ENCODE assay signal across 17 cellular contexts in genomic region chr19:42214810-42215209, GRCh38. TPM values are rescaled to one million over a fixed set of nuclear protein-coding genes. Genes with fewer than 3 reads are reported as not detected.
A peak's percentile ranks its signal among the peaks of the same experiment; 100 is the strongest.
DNase-seq lines count a peak whose midpoint lies in the region; ATAC-seq and TF ChIP-seq lines count a peak whose summit lies in the region.
"Had no signal": no experiment of that assay in that cellular context is flagged by ENCODE, and none has a peak within 500 bp of the region (broad histone marks: within the 10 kb centered on the region; RNA-seq: fewer than 3 reads in every experiment).

No MANE protein-coding gene starts in this region.

- intact Hi-C loops in Calu3 (cut with micrococcal nuclease; ENCODE audit: unreplicated experiment) = no loop called here
- intact Hi-C loops in activated T-helper 1 cell treated with anti-CD3 and anti-CD28 coated beads, Interleukin-12 subunit alpha, Interleukin-12 subunit beta, Interleukin-2, Interleukin-4 antibody, amounts not matched to agents 30 ng/mL and 10 ng/mL and 1 ng/mL, durations not matched to agents 14 hours and 24 hours and 36 hours (cut with micrococcal nuclease) = no loop called here

- no peak for ATAC-seq in naive thymus-derived CD8-positive, alpha-beta T cell
- ATAC-seq in HG03354 (IDR thresholded peaks at IDR 0.05; ENCODE audit: poor library complexity, severe bottlenecking, unreplicated experiment) = no peak
- no peak for ATAC-seq in HG03280 (IDR thresholded peaks at IDR 0.05; ENCODE audit: unreplicated experiment)

- H3K4me3 Mint-ChIP-seq in T-helper 2 cell treated with Interferon-gamma antibody and Interleukin-4, amounts not matched to agents 5 μg/mL and 100 μg/mL, for 36 hours = peak overlapping the region; percentile 100
- H3K4me3 Mint-ChIP-seq in Calu3 (ENCODE audit: low read depth, unreplicated experiment) = peak overlapping the region; percentile 90
- H3K4me3 Mint-ChIP-seq in activated T-helper 1 cell treated with anti-CD3 and anti-CD28 coated beads, Interleukin-12 subunit alpha, Interleukin-12 subunit beta, Interleukin-2, Interleukin-4 antibody, amounts not matched to agents 30 ng/mL and 10 ng/mL and 1 ng/mL, durations not matched to agents 14 hours and 24 hours and 36 hours = peak overlapping the region; percentile 99
- H3K4me3 Mint-ChIP-seq in naive thymus-derived CD8-positive, alpha-beta T cell = peak overlapping the region; percentile 73 to 97 (median 93)

- TF ChIP-seq CTCF in Calu3 (IDR thresholded peaks at IDR 0.05; ENCODE audit: unreplicated experiment) = no peak

- BruUV-seq in Calu3 (replicated peaks; lab: Mats Ljungman, UMichigan) = no TSS peak

- peaks cover 48% of the 10 kb centered on the region for H3K4me1 Mint-ChIP-seq in T-helper 2 cell treated with Interferon-gamma antibody and Interleukin-4, amounts not matched to agents 5 μg/mL and 100 μg/mL, for 36 hours (ENCODE audit: low read depth)
- H3K4me1 Mint-ChIP-seq in Calu3 (ENCODE audit: low read depth, unreplicated experiment) = peaks cover 50% of the 10 kb centered on the region
- peaks cover 58% of the 10 kb centered on the region for H3K4me1 Mint-ChIP-seq in activated T-helper 1 cell treated with anti-CD3 and anti-CD28 coated beads, Interleukin-12 subunit alpha, Interleukin-12 subunit beta, Interleukin-2, Interleukin-4 antibody, amounts not matched to agents 30 ng/mL and 10 ng/mL and 1 ng/mL, durations not matched to agents 14 hours and 24 hours and 36 hours (ENCODE audit: low read depth)
- H3K4me1 Mint-ChIP-seq in naive thymus-derived CD8-positive, alpha-beta T cell = peaks cover 36 to 79% (median 71%) of the 10 kb centered on the region in 4 donors

- H3K27ac Mint-ChIP-seq in T-helper 2 cell treated with Interferon-gamma antibody and Interleukin-4, amounts not matched to agents 5 μg/mL and 100 μg/mL, for 36 hours = peak overlapping the region; percentile 36
- H3K27ac Mint-ChIP-seq in Calu3 (ENCODE audit: unreplicated experiment) = peak overlapping the region; percentile 25
- no peak overlapping the region for H3K27ac Mint-ChIP-seq in activated T-helper 1 cell treated with anti-CD3 and anti-CD28 coated beads, Interleukin-12 subunit alpha, Interleukin-12 subunit beta, Interleukin-2, Interleukin-4 antibody, amounts not matched to agents 30 ng/mL and 10 ng/mL and 1 ng/mL, durations not matched to agents 14 hours and 24 hours and 36 hours
- H3K27ac Mint-ChIP-seq in naive thymus-derived CD8-positive, alpha-beta T cell = peak overlapping the region; percentile 49 to 99 (median 92)

- no peak for DNase-seq in T-helper 2 cell treated with Interferon-gamma antibody and Interleukin-4, amounts not matched to agents 5 μg/mL and 100 μg/mL, for 36 hours (ENCODE audit: low spot score)
- DNase-seq in T-helper 2 cell = no peak
- DNase-seq in Calu3 = no peak
- DNase-seq in activated T-helper 1 cell treated with anti-CD3 and anti-CD28 coated beads, Interleukin-12 subunit alpha, Interleukin-12 subunit beta, Interleukin-2, Interleukin-4 antibody, amounts not matched to agents 30 ng/mL and 10 ng/mL and 1 ng/mL, durations not matched to agents 14 hours and 24 hours and 36 hours (ENCODE audit: low spot score) = no peak
- no peak for DNase-seq in naive thymus-derived CD8-positive, alpha-beta T cell
- DNase-seq in superior temporal gyrus (ENCODE audit: extremely low spot score) = no peak
- DNase-seq: 8988T; anterior cingulate cortex; erythroblast; MV-4-11; NCI-H2081 treated with DMSO at 0.1 percent for 48 hours; NCI-H524; stimulated activated CD4-positive, alpha-beta T cell treated with anti-CD3 and anti-CD28 coated beads, Interleukin-4, amount 100 ng/mL, for 1 hour; stimulated activated CD8-positive, alpha-beta memory T cell treated with anti-CD3 and anti-CD28 coated beads, Interleukin-4, amount 100 ng/mL, for 48 hours; tibial artery had no signal

- peaks cover 43% of the 10 kb centered on the region for H3K36me3 Mint-ChIP-seq in T-helper 2 cell treated with Interferon-gamma antibody and Interleukin-4, amounts not matched to agents 5 μg/mL and 100 μg/mL, for 36 hours (ENCODE audit: low read depth)
- H3K36me3 Mint-ChIP-seq in Calu3 (ENCODE audit: insufficient read depth, unreplicated experiment) = peaks cover 77% of the 10 kb centered on the region
- peaks cover 26% of the 10 kb centered on the region for H3K36me3 Mint-ChIP-seq in activated T-helper 1 cell treated with anti-CD3 and anti-CD28 coated beads, Interleukin-12 subunit alpha, Interleukin-12 subunit beta, Interleukin-2, Interleukin-4 antibody, amounts not matched to agents 30 ng/mL and 10 ng/mL and 1 ng/mL, durations not matched to agents 14 hours and 24 hours and 36 hours (ENCODE audit: low read depth)
- H3K36me3 Mint-ChIP-seq in naive thymus-derived CD8-positive, alpha-beta T cell = peaks cover 0 to 58% (median 13%) of the 10 kb centered on the region in 3 donors

- POLR2A ChIA-PET in naive thymus-derived CD8-positive, alpha-beta T cell (lab: Charles Lee) = interaction anchor here (0.7 to 7.7 kb wide), 3 partner anchors 9 to 14 kb away, joined by 3 to 62 read pairs (median 5); no protein-coding TSS in a partner anchor

- H3K27me3 Mint-ChIP-seq in T-helper 2 cell treated with Interferon-gamma antibody and Interleukin-4, amounts not matched to agents 5 μg/mL and 100 μg/mL, for 36 hours (ENCODE audit: low read depth) = peaks cover 2% of the 10 kb centered on the region
- H3K27me3 Mint-ChIP-seq in Calu3 (ENCODE audit: unreplicated experiment) = no peaks in the 10 kb centered on the region
- peaks cover 2% of the 10 kb centered on the region for H3K27me3 Mint-ChIP-seq in activated T-helper 1 cell treated with anti-CD3 and anti-CD28 coated beads, Interleukin-12 subunit alpha, Interleukin-12 subunit beta, Interleukin-2, Interleukin-4 antibody, amounts not matched to agents 30 ng/mL and 10 ng/mL and 1 ng/mL, durations not matched to agents 14 hours and 24 hours and 36 hours (ENCODE audit: insufficient read depth)
- H3K27me3 Mint-ChIP-seq in naive thymus-derived CD8-positive, alpha-beta T cell = peaks cover 0 to 2% (median 0%) of the 10 kb centered on the region in 5 donors

- no peaks in the 10 kb centered on the region for H3K9me3 Mint-ChIP-seq in T-helper 2 cell treated with Interferon-gamma antibody and Interleukin-4, amounts not matched to agents 5 μg/mL and 100 μg/mL, for 36 hours
- H3K9me3 Mint-ChIP-seq in Calu3 (ENCODE audit: low read depth, unreplicated experiment) = no peaks in the 10 kb centered on the region
- H3K9me3 Mint-ChIP-seq in activated T-helper 1 cell treated with anti-CD3 and anti-CD28 coated beads, Interleukin-12 subunit alpha, Interleukin-12 subunit beta, Interleukin-2, Interleukin-4 antibody, amounts not matched to agents 30 ng/mL and 10 ng/mL and 1 ng/mL, durations not matched to agents 14 hours and 24 hours and 36 hours = no peaks in the 10 kb centered on the region
- H3K9me3 Mint-ChIP-seq in naive thymus-derived CD8-positive, alpha-beta T cell = no peaks in the 10 kb centered on the region

- CTCF ChIA-PET in Calu3 (lab: Charles Lee) = no interaction called here

RNA-seq across cellular contexts. Expression of gene DEDD2, which starts 2.7 kb away (rescaled TPM):
- 67.5 and 78.3 TPM in 2 replicates for total RNA-seq in Calu3 (2022)
- total RNA-seq in activated T-helper 1 cell treated with anti-CD3 and anti-CD28 coated beads, Interleukin-12 subunit alpha, Interleukin-12 subunit beta, Interleukin-2, Interleukin-4 antibody, amounts not matched to agents 30 ng/mL and 10 ng/mL and 1 ng/mL, durations not matched to agents 14 hours and 24 hours and 36 hours = 36.9 and 37.9 TPM in 2 replicates
- total RNA-seq in naive thymus-derived CD8-positive, alpha-beta T cell = 10 to 100 TPM; 56.5 to 58.7 TPM
- 100 to 1,000 TPM; 117 to 149 (median 133) TPM for polyA plus RNA-seq in naive thymus-derived CD8-positive, alpha-beta T cell

RNA-seq across cellular contexts. Expression of gene ZNF526, which starts 5.3 kb away (rescaled TPM):
- 25.4 and 32.3 TPM in 2 replicates for total RNA-seq in Calu3 (2022)
- total RNA-seq in activated T-helper 1 cell treated with anti-CD3 and anti-CD28 coated beads, Interleukin-12 subunit alpha, Interleukin-12 subunit beta, Interleukin-2, Interleukin-4 antibody, amounts not matched to agents 30 ng/mL and 10 ng/mL and 1 ng/mL, durations not matched to agents 14 hours and 24 hours and 36 hours = 18.4 and 18.5 TPM in 2 replicates
- total RNA-seq in naive thymus-derived CD8-positive, alpha-beta T cell = 10 to 100 TPM; 16.6 to 20.1 TPM
- polyA plus RNA-seq in naive thymus-derived CD8-positive, alpha-beta T cell = 1 to 10 TPM; 3.9 to 8.1 (median 4.5) TPM

RNA-seq across cellular contexts. Expression of gene GSK3A, which starts 27.6 kb away (rescaled TPM):
- total RNA-seq in Calu3 (2022) = 58.8 and 60.6 TPM in 2 replicates
- total RNA-seq in activated T-helper 1 cell treated with anti-CD3 and anti-CD28 coated beads, Interleukin-12 subunit alpha, Interleukin-12 subunit beta, Interleukin-2, Interleukin-4 antibody, amounts not matched to agents 30 ng/mL and 10 ng/mL and 1 ng/mL, durations not matched to agents 14 hours and 24 hours and 36 hours = 56.6 and 57.2 TPM in 2 replicates
- total RNA-seq in naive thymus-derived CD8-positive, alpha-beta T cell = 10 to 100 TPM; 27.1 to 28.1 TPM
- polyA plus RNA-seq in naive thymus-derived CD8-positive, alpha-beta T cell = 10 to 100 TPM in 2 of 3 donors, 1 to 10 TPM in 1; 9.9 to 19.3 (median 12.8) TPM

RNA-seq across cellular contexts. Expression of gene ERF, which starts 40.1 kb away (rescaled TPM):
- 100 and 124 TPM in 2 replicates for total RNA-seq in Calu3 (2022)
- total RNA-seq in activated T-helper 1 cell treated with anti-CD3 and anti-CD28 coated beads, Interleukin-12 subunit alpha, Interleukin-12 subunit beta, Interleukin-2, Interleukin-4 antibody, amounts not matched to agents 30 ng/mL and 10 ng/mL and 1 ng/mL, durations not matched to agents 14 hours and 24 hours and 36 hours = 71.9 and 78.4 TPM in 2 replicates
- 10 to 100 TPM; 41.0 to 47.3 TPM for total RNA-seq in naive thymus-derived CD8-positive, alpha-beta T cell
- polyA plus RNA-seq in naive thymus-derived CD8-positive, alpha-beta T cell = 1 to 10 TPM; 2.8 to 6.2 (median 4.6) TPM

RNA-seq across cellular contexts. Expression of gene CIC, which starts 54.2 kb away (rescaled TPM):
- 72.6 and 75.5 TPM in 2 replicates for total RNA-seq in Calu3 (2022)
- 66.9 and 68.0 TPM in 2 replicates for total RNA-seq in activated T-helper 1 cell treated with anti-CD3 and anti-CD28 coated beads, Interleukin-12 subunit alpha, Interleukin-12 subunit beta, Interleukin-2, Interleukin-4 antibody, amounts not matched to agents 30 ng/mL and 10 ng/mL and 1 ng/mL, durations not matched to agents 14 hours and 24 hours and 36 hours
- total RNA-seq in naive thymus-derived CD8-positive, alpha-beta T cell = 10 to 100 TPM; 84.7 to 87.4 TPM
- 1 to 10 TPM in 2 of 3 donors, under 1 TPM in 1; 0.43 to 1.8 (median 1.3) TPM for polyA plus RNA-seq in naive thymus-derived CD8-positive, alpha-beta T cell
